1 cellular context compared by ENCODE assay signal in the genomic region with DNA sequence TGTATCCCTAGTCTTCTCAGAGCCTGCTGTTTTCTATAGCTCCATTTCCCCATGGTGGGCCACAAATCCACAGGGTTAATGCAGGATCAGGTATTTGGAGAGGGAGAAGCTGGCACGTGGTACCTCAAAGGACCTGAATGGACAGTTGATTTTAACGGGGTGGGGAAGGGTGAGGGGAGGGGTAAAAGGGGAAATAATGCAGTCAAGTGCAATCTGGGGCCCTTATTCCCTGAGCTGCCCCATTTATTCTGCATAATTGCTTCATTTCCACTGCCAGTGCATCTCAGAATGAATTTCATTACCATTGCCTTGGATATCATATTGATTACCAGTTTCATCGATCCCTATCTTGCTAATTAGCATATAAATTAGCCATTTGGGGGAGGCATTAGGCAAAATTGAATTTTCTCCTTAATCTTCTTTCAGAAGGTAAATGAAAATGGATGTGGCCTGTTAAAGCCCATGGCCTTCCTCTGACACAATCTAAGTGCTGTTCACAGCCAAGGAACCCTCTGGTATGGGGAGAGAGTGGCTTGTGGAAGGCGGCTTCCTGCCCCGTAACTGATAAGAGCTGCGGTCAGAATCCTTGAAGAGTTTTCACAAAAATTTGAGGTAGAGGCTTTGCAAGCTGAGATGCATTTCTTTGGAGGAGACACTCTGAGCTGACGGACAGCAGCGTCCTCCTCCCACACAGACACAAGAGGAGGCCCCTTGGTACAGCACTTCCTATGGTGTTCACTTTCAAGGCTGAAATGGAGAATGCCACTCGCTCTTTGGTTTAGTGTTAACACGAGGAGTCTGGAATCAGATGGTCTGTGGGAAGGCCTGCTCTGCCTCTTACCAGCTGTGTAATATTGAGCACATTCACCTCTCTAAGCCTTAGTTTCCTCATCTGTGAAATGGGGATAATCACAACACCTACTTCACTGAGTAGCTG.
A peak's percentile ranks its signal among the peaks of the same experiment; 100 is the strongest.
TF ChIP-seq lines count a peak whose summit lies in the region.

No MANE protein-coding gene starts in this region.

TF ChIP-seq in K562, 482 proteins besides CTCF, POLR2A, EP300 and RAD21 (continued from another document and continues in another):
- TF ChIP-seq, protein P1, sequence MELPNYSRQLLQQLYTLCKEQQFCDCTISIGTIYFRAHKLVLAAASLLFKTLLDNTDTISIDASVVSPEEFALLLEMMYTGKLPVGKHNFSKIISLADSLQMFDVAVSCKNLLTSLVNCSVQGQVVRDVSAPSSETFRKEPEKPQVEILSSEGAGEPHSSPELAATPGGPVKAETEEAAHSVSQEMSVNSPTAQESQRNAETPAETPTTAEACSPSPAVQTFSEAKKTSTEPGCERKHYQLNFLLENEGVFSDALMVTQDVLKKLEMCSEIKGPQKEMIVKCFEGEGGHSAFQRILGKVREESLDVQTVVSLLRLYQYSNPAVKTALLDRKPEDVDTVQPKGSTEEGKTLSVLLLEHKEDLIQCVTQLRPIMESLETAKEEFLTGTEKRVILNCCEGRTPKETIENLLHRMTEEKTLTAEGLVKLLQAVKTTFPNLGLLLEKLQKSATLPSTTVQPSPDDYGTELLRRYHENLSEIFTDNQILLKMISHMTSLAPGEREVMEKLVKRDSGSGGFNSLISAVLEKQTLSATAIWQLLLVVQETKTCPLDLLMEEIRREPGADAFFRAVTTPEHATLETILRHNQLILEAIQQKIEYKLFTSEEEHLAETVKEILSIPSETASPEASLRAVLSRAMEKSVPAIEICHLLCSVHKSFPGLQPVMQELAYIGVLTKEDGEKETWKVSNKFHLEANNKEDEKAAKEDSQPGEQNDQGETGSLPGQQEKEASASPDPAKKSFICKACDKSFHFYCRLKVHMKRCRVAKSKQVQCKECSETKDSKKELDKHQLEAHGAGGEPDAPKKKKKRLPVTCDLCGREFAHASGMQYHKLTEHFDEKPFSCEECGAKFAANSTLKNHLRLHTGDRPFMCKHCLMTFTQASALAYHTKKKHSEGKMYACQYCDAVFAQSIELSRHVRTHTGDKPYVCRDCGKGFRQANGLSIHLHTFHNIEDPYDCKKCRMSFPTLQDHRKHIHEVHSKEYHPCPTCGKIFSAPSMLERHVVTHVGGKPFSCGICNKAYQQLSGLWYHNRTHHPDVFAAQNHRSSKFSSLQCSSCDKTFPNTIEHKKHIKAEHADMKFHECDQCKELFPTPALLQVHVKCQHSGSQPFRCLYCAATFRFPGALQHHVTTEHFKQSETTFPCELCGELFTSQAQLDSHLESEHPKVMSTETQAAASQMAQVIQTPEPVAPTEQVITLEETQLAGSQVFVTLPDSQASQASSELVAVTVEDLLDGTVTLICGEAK (IDR thresholded peaks at IDR 0.05): peak; percentile 47; the same call in 1 of the 2 replicates
- TF ChIP-seq, protein P1 (CRISPR knock-in tag; IDR thresholded peaks at IDR 0.05): no peak
- TF ChIP-seq ZNF79 (CRISPR knock-in tag; IDR thresholded peaks at IDR 0.05; ENCODE audit: low read depth): peak; percentile 98
- no peak for TF ChIP-seq ZSCAN32 (CRISPR knock-in tag; IDR thresholded peaks at IDR 0.05)
- no peak for TF ChIP-seq ZBTB8A (IDR thresholded peaks at IDR 0.05; ENCODE audit: partially characterized antibody)
- no peak for TF ChIP-seq HIVEP1 (CRISPR knock-in tag; IDR thresholded peaks at IDR 0.05)
- TF ChIP-seq, protein P2, sequence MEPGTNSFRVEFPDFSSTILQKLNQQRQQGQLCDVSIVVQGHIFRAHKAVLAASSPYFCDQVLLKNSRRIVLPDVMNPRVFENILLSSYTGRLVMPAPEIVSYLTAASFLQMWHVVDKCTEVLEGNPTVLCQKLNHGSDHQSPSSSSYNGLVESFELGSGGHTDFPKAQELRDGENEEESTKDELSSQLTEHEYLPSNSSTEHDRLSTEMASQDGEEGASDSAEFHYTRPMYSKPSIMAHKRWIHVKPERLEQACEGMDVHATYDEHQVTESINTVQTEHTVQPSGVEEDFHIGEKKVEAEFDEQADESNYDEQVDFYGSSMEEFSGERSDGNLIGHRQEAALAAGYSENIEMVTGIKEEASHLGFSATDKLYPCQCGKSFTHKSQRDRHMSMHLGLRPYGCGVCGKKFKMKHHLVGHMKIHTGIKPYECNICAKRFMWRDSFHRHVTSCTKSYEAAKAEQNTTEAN (CRISPR knock-in tag; IDR thresholded peaks at IDR 0.05): no peak
- TF ChIP-seq SMAD3 (CRISPR knock-in tag; conservative IDR thresholded peaks at IDR 0.05): no peak; the same call in 1 of the 2 replicates
- TF ChIP-seq CREB1 (IDR thresholded peaks at IDR 0.05): peak; percentile 36; the same call in 1 of the 2 replicates
- TF ChIP-seq CREB1 (CRISPR knock-in tag; IDR thresholded peaks at IDR 0.05): no peak
- TF ChIP-seq, protein P3, sequence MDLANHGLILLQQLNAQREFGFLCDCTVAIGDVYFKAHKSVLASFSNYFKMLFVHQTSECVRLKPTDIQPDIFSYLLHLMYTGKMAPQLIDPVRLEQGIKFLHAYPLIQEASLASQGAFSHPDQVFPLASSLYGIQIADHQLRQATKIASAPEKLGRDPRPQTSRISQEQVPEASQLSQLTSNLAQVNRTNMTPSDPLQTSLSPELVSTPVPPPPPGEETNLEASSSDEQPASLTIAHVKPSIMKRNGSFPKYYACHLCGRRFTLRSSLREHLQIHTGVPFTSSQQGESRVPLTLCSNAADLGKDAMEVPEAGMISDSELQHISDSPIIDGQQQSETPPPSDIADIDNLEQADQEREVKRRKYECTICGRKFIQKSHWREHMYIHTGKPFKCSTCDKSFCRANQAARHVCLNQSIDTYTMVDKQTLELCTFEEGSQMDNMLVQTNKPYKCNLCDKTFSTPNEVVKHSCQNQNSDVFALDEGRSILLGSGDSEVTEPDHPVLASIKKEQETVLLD (IDR thresholded peaks at IDR 0.05): no peak
- TF ChIP-seq MTA1 (IDR thresholded peaks at IDR 0.05; ENCODE audit: borderline replicate concordance): no peak; the same call in 1 of the 2 replicates
- 0 out of 2 replicates have a peak, but pooled peaks have one; percentile 16 for TF ChIP-seq ZBTB7A (IDR thresholded peaks at IDR 0.05; ENCODE audit: borderline replicate concordance, control insufficient read depth, low read depth, low read length)
- TF ChIP-seq ZNF75A (CRISPR knock-in tag; IDR thresholded peaks at IDR 0.05): 0 out of 2 replicates have a peak, but pooled peaks have one; percentile 5
- TF ChIP-seq, protein P4, sequence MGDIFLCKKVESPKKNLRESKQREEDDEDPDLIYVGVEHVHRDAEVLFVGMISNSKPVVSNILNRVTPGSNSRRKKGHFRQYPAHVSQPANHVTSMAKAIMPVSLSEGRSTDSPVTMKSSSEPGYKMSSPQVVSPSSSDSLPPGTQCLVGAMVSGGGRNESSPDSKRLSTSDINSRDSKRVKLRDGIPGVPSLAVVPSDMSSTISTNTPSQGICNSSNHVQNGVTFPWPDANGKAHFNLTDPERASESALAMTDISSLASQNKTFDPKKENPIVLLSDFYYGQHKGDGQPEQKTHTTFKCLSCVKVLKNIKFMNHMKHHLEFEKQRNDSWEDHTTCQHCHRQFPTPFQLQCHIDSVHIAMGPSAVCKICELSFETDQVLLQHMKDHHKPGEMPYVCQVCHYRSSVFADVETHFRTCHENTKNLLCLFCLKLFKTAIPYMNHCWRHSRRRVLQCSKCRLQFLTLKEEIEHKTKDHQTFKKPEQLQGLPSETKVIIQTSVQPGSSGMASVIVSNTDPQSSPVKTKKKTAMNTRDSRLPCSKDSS (IDR thresholded peaks at IDR 0.05; ENCODE audit: low read depth, partially characterized antibody): no peak
- peak; percentile 87 for TF ChIP-seq ETV1 (tag; conservative IDR thresholded peaks at IDR 0.05; ENCODE audit: low read depth)
- TF ChIP-seq ZNF584 (CRISPR knock-in tag; IDR thresholded peaks at IDR 0.05; ENCODE audit: low read depth): no peak; the same call in 1 of the 2 replicates
- TF ChIP-seq CBX3 (IDR thresholded peaks at IDR 0.05; ENCODE audit: borderline replicate concordance in 1 of 2, low read length in 2 of 2): peak; percentile 50 to 79
- TF ChIP-seq, protein P5, sequence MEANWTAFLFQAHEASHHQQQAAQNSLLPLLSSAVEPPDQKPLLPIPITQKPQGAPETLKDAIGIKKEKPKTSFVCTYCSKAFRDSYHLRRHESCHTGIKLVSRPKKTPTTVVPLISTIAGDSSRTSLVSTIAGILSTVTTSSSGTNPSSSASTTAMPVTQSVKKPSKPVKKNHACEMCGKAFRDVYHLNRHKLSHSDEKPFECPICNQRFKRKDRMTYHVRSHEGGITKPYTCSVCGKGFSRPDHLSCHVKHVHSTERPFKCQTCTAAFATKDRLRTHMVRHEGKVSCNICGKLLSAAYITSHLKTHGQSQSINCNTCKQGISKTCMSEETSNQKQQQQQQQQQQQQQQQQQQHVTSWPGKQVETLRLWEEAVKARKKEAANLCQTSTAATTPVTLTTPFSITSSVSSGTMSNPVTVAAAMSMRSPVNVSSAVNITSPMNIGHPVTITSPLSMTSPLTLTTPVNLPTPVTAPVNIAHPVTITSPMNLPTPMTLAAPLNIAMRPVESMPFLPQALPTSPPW (CRISPR knock-in tag; IDR thresholded peaks at IDR 0.05): peak; percentile 45
- TF ChIP-seq, protein P6, sequence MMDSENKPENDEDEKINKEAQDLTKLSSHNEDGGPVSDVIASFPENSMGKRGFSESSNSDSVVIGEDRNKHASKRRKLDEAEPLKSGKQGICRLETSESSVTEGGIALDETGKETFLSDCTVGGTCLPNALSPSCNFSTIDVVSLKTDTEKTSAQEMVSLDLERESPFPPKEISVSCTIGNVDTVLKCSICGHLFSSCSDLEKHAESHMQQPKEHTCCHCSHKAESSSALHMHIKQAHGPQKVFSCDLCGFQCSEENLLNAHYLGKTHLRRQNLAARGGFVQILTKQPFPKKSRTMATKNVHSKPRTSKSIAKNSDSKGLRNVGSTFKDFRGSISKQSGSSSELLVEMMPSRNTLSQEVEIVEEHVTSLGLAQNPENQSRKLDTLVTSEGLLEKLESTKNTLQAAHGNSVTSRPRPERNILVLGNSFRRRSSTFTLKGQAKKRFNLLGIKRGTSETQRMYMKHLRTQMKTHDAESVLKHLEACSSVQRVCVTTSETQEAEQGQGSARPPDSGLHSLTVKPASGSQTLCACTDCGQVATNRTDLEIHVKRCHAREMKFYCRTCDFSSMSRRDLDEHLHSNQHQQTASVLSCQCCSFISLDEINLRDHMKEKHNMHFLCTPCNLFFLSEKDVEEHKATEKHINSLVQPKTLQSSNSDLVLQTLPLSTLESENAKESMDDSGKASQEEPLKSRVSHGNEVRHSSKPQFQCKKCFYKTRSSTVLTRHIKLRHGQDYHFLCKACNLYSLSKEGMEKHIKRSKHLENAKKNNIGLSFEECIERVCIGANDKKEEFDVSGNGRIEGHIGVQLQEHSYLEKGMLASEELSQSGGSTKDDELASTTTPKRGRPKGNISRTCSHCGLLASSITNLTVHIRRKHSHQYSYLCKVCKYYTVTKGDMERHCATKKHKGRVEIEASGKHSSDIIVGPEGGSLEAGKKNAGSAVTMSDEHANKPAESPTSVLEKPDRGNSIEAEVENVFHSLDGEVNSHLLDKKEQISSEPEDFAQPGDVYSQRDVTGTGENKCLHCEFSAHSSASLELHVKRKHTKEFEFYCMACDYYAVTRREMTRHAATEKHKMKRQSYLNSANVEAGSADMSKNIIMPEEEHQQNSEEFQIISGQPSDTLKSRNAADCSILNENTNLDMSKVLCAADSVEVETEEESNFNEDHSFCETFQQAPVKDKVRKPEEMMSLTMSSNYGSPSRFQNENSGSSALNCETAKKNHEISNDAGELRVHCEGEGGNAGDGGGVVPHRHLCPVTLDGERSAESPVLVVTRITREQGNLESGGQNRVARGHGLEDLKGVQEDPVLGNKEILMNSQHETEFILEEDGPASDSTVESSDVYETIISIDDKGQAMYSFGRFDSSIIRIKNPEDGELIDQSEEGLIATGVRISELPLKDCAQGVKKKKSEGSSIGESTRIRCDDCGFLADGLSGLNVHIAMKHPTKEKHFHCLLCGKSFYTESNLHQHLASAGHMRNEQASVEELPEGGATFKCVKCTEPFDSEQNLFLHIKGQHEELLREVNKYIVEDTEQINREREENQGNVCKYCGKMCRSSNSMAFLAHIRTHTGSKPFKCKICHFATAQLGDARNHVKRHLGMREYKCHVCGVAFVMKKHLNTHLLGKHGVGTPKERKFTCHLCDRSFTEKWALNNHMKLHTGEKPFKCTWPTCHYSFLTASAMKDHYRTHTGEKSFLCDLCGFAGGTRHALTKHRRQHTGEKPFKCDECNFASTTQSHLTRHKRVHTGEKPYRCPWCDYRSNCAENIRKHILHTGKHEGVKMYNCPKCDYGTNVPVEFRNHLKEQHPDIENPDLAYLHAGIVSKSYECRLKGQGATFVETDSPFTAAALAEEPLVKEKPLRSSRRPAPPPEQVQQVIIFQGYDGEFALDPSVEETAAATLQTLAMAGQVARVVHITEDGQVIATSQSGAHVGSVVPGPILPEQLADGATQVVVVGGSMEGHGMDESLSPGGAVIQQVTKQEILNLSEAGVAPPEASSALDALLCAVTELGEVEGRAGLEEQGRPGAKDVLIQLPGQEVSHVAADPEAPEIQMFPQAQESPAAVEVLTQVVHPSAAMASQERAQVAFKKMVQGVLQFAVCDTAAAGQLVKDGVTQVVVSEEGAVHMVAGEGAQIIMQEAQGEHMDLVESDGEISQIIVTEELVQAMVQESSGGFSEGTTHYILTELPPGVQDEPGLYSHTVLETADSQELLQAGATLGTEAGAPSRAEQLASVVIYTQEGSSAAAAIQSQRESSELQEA (IDR thresholded peaks at IDR 0.05; ENCODE audit: low read depth): no peak
- no peak for TF ChIP-seq HSF4 (CRISPR knock-in tag; IDR thresholded peaks at IDR 0.05; ENCODE audit: borderline replicate concordance)
- no peak for TF ChIP-seq POU5F1 (IDR thresholded peaks at IDR 0.05; ENCODE audit: borderline replicate concordance, low read depth, low read length, partially characterized antibody)
- no peak for TF ChIP-seq TARDBP (IDR thresholded peaks at IDR 0.05)
- no peak for TF ChIP-seq HNRNPLL (IDR thresholded peaks at IDR 0.05; ENCODE audit: low read depth, low read length, poor library complexity, severe bottlenecking)
